ENCODE assay signal across 1 cellular context in the genomic region with DNA sequence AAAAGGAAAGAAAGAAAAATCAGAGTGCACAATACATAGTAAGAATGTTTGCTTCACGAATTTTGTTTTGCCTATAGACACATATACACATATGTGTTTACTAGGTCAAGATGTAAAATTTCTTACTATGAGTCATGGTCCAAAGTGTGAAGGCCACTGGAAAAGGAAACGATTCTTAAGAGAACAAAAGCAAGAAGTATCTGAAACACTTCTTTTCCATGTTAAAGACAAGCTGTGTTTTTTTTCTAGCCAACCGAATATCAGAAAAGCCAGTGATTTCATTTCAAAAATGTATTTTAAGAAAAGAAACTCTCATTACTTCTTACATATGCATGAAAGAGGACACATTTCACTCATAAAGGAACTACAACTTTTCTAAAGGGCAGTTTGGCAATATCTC.
TF ChIP-seq lines count a peak whose summit lies in the region.

No MANE protein-coding gene starts in this region.

TF ChIP-seq in GM12878, 131 proteins besides CTCF, POLR2A, EP300 and RAD21 (continued from another document):
- TF ChIP-seq, protein P1, sequence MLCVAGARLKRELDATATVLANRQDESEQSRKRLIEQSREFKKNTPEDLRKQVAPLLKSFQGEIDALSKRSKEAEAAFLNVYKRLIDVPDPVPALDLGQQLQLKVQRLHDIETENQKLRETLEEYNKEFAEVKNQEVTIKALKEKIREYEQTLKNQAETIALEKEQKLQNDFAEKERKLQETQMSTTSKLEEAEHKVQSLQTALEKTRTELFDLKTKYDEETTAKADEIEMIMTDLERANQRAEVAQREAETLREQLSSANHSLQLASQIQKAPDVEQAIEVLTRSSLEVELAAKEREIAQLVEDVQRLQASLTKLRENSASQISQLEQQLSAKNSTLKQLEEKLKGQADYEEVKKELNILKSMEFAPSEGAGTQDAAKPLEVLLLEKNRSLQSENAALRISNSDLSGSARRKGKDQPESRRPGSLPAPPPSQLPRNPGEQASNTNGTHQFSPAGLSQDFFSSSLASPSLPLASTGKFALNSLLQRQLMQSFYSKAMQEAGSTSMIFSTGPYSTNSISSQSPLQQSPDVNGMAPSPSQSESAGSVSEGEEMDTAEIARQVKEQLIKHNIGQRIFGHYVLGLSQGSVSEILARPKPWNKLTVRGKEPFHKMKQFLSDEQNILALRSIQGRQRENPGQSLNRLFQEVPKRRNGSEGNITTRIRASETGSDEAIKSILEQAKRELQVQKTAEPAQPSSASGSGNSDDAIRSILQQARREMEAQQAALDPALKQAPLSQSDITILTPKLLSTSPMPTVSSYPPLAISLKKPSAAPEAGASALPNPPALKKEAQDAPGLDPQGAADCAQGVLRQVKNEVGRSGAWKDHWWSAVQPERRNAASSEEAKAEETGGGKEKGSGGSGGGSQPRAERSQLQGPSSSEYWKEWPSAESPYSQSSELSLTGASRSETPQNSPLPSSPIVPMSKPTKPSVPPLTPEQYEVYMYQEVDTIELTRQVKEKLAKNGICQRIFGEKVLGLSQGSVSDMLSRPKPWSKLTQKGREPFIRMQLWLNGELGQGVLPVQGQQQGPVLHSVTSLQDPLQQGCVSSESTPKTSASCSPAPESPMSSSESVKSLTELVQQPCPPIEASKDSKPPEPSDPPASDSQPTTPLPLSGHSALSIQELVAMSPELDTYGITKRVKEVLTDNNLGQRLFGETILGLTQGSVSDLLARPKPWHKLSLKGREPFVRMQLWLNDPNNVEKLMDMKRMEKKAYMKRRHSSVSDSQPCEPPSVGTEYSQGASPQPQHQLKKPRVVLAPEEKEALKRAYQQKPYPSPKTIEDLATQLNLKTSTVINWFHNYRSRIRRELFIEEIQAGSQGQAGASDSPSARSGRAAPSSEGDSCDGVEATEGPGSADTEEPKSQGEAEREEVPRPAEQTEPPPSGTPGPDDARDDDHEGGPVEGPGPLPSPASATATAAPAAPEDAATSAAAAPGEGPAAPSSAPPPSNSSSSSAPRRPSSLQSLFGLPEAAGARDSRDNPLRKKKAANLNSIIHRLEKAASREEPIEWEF (IDR thresholded peaks at IDR 0.05; ENCODE audit: insufficient replicate concordance, low read depth, low read length), result no peak
- TF ChIP-seq FOXK2 (IDR thresholded peaks at IDR 0.05) (no peak), CREB1 (IDR thresholded peaks at IDR 0.05; ENCODE audit: low read depth) (0 out of 2 replicates have a peak, but pooled peaks have one; percentile 17), IKZF1 (conservative IDR thresholded peaks at IDR 0.05) (peak; percentile 47; the same call in 1 of the 2 replicates), JUND (IDR thresholded peaks at IDR 0.05; ENCODE audit: low read depth, low read length) (0 out of 2 replicates have a peak, but pooled peaks have one; percentile 53), NBN (IDR thresholded peaks at IDR 0.05) (0 out of 2 replicates have a peak, but pooled peaks have one; percentile 47), SKIL (IDR thresholded peaks at IDR 0.05; ENCODE audit: low read depth, poor library complexity, severe bottlenecking) (peak; percentile 14), IRF4 (IDR thresholded peaks at IDR 0.05; ENCODE audit: low read depth, low read length) (peak; percentile 41; the same call in 1 of the 2 replicates), TBL1XR1 (IDR thresholded peaks at IDR 0.05; ENCODE audit: low read depth, low read length) (no peak)
